9 cellular contexts compared by ENCODE assay signal in the genomic region with DNA sequence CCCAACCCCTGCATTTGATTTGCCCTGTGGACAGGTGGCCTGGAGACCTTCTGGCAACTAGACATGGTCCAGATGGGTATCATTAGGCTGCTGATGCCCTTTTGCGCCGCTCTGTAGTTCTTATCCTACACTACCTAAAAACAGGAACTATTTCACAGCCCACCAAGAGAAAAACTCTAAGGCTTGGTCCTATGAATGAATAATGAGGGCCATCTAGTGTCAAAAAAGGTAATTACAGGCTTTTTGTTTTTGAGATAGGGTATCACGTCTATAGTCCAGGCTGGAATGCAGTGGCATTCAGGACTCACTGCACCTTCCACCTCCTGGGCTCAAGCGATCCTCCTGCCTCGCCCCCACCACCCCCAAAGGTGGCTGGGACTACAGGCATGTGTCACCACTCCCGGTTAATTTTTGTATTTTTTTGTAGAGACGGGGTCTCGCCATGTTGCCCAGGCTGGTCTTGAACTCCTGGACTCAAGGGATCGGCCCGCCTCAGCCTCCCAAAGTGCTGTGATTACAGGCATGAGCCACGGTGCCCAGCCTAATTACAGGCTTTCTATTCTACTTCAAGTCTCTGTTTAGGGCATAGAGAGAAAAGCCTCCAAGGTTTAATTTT. TPM values are rescaled to one million over a fixed set of nuclear protein-coding genes. Genes with fewer than 3 reads are reported as not detected.
A peak's percentile ranks its signal among the peaks of the same experiment; 100 is the strongest.
DNase-seq lines count a peak whose midpoint lies in the region; ATAC-seq and TF ChIP-seq lines count a peak whose summit lies in the region.
"Had no signal": no experiment of that assay in that cellular context is flagged by ENCODE, and none has a peak within 500 bp of the region (broad histone marks: within the 10 kb centered on the region; RNA-seq: fewer than 3 reads in every experiment).

No MANE protein-coding gene starts in this region.

- H3K27ac Mint-ChIP-seq in activated T-cell treated with anti-CD3 and anti-CD28 coated beads, Interleukin-2, amount 50 U/mL, for 24 hours: peak overlapping the region; percentile 38
- H3K27ac Mint-ChIP-seq in IgD-negative memory B cell (peak overlapping the region in 2 of 3 donors; percentile 27 to 35), type B pancreatic cell (no peak overlapping the region)
- H3K27ac Mint-ChIP-seq: activated naive CD8-positive, alpha-beta T cell had no signal

- H3K4me3 Mint-ChIP-seq in activated T-cell treated with anti-CD3 and anti-CD28 coated beads, Interleukin-2, amount 50 U/mL, for 24 hours: no peak overlapping the region
- H3K4me3 Mint-ChIP-seq in IgD-negative memory B cell (no peak overlapping the region), type B pancreatic cell (no peak overlapping the region)
- H3K4me3 Mint-ChIP-seq: activated naive CD8-positive, alpha-beta T cell had no signal

- no peak overlapping the region for H3K27ac ChIP-seq in OCI-LY3 (ENCODE audit: low read length)

- no peaks in the 10 kb centered on the region for H3K79me2 ChIP-seq in OCI-LY3 (ENCODE audit: low read length)

- peaks cover 19% of the 10 kb centered on the region for H3K4me1 ChIP-seq in OCI-LY3 (ENCODE audit: low read length)

- peak; percentile 38 for DNase-seq in activated T-cell treated with anti-CD3 and anti-CD28 coated beads, Interleukin-2, amount 50 U/mL, for 24 hours
- no peak for DNase-seq in activated T-cell treated with anti-CD3 and anti-CD28 coated beads for 4 hours
- peak; percentile 40 for DNase-seq in central memory CD4-positive, alpha-beta T cell
- DNase-seq in left lobe of liver (ENCODE audit: low spot score): no peak
- no peak for DNase-seq in type B pancreatic cell (ENCODE audit: extremely low spot score, unreplicated experiment)

- TF ChIP-seq CTCF in OCI-LY3 (IDR thresholded peaks at IDR 0.05; ENCODE audit: low read depth, low read length): peak; percentile 84
- peak; percentile 79 for TF ChIP-seq CTCF in type B pancreatic cell (conservative IDR thresholded peaks at IDR 0.05)

- no peaks in the 10 kb centered on the region for H4K20me1 ChIP-seq in OCI-LY3 (ENCODE audit: insufficient read depth, low read length)

- no peaks in the 10 kb centered on the region for H3K9me3 ChIP-seq in OCI-LY3 (ENCODE audit: insufficient read depth, low read length)

- H3K27me3 Mint-ChIP-seq in activated T-cell treated with anti-CD3 and anti-CD28 coated beads, Interleukin-2, amount 50 U/mL, for 24 hours: no peaks in the 10 kb centered on the region
- H3K27me3 Mint-ChIP-seq in IgD-negative memory B cell (no peaks in the 10 kb centered on the region), type B pancreatic cell (no peaks in the 10 kb centered on the region)
- H3K27me3 Mint-ChIP-seq: activated naive CD8-positive, alpha-beta T cell had no signal

- peaks cover 24% of the 10 kb centered on the region for H3K4me1 Mint-ChIP-seq in activated T-cell treated with anti-CD3 and anti-CD28 coated beads, Interleukin-2, amount 50 U/mL, for 24 hours (ENCODE audit: low read depth)
- H3K4me1 Mint-ChIP-seq in IgD-negative memory B cell (peaks cover 2 to 5% (median 3%) of the 10 kb centered on the region in 3 donors), type B pancreatic cell (ENCODE audit: unreplicated experiment) (peaks cover 16% of the 10 kb centered on the region)

- no peaks in the 10 kb centered on the region for H3K9me3 Mint-ChIP-seq in activated T-cell treated with anti-CD3 and anti-CD28 coated beads, Interleukin-2, amount 50 U/mL, for 24 hours
- H3K9me3 Mint-ChIP-seq in IgD-negative memory B cell (no peaks in the 10 kb centered on the region), type B pancreatic cell (no peaks in the 10 kb centered on the region)

- peaks cover 38% of the 10 kb centered on the region for H3K36me3 ChIP-seq in OCI-LY3 (replicated peaks; ENCODE audit: low read depth, low read length)

- no peak overlapping the region for H3K4me2 ChIP-seq in OCI-LY3 (ENCODE audit: low read length)

- peaks cover 90% of the 10 kb centered on the region for H3K36me3 Mint-ChIP-seq in activated T-cell treated with anti-CD3 and anti-CD28 coated beads, Interleukin-2, amount 50 U/mL, for 24 hours (ENCODE audit: low read depth)
- H3K36me3 Mint-ChIP-seq in IgD-negative memory B cell (peaks cover 8% of the 10 kb centered on the region), type B pancreatic cell (peaks cover 43% of the 10 kb centered on the region)

- H2AFZ ChIP-seq in OCI-LY3 (ENCODE audit: low read depth, low read length): no peak overlapping the region

- no peak overlapping the region for H3K4me3 ChIP-seq in OCI-LY3 (ENCODE audit: low read length)

- ATAC-seq in left lobe of liver (peak; percentile 87), GM19455 (IDR thresholded peaks at IDR 0.05; ENCODE audit: unreplicated experiment) (no peak)

- H3K9ac ChIP-seq in OCI-LY3 (ENCODE audit: low read length): no peak overlapping the region

- no peaks in the 10 kb centered on the region for H3K27me3 ChIP-seq in OCI-LY3 (ENCODE audit: low read depth, low read length)

RNA-seq across cellular contexts. Expression of a gene that starts 20.9 kb away (rescaled TPM):
- 18.5 TPM for polyA plus RNA-seq in IgD-negative memory B cell
- total RNA-seq in left lobe of liver (5.9 TPM), type B pancreatic cell (ENCODE audit: low replicate concordance) (23.3 and 26.5 TPM in 2 replicates)

RNA-seq across cellular contexts. Expression of a gene that starts 26.1 kb away (rescaled TPM):
- polyA plus RNA-seq in IgD-negative memory B cell: 14.0 TPM
- total RNA-seq in left lobe of liver (55.4 TPM), type B pancreatic cell (ENCODE audit: low replicate concordance) (43.4 and 46.7 TPM in 2 replicates)

RNA-seq across cellular contexts. Expression of a gene that starts 38.0 kb away (rescaled TPM):
- 131 TPM for polyA plus RNA-seq in IgD-negative memory B cell
- total RNA-seq in left lobe of liver (11.6 TPM), type B pancreatic cell (ENCODE audit: low replicate concordance) (26.9 and 53.5 TPM in 2 replicates)

Comparison
In these comparisons a context has a peak if more than half of its experiments do, and no peak if none do; other contexts are left out.
1. DNase-seq: peak in activated T-cell treated with anti-CD3 and anti-CD28 coated beads, Interleukin-2, amount 50 U/mL, for 24 hours (single experiment) and central memory CD4-positive, alpha-beta T cell (single experiment); none in activated T-cell treated with anti-CD3 and anti-CD28 coated beads for 4 hours (single experiment), left lobe of liver (single experiment) and type B pancreatic cell (single experiment).